In genomic region chr18:22899421-22899820, GRCh38 we compare ENCODE assay signal across 28 cellular contexts.
"Had no signal": no experiment of that assay in that cellular context is flagged by ENCODE, and none has a peak within 500 bp of the region (broad histone marks: within the 10 kb centered on the region; RNA-seq: fewer than 3 reads in every experiment).

No MANE protein-coding gene starts in this region.

- H3K36me3 Mint-ChIP-seq: natural killer cell; stimulated activated effector memory CD8-positive, alpha-beta T cell treated with anti-CD3 and anti-CD28 coated beads, Interleukin-12 subunit alpha, Interleukin-12 subunit beta, amount 100 ng/mL, for 72 hours had no signal

- H3K27ac ChIP-seq: neural progenitor cell, ovary, parathyroid adenoma, psoas muscle, right lobe of liver, sigmoid colon, stomach, thoracic aorta, thyroid gland, tibial nerve, upper lobe of left lung, vagina had no signal

- H3K9ac ChIP-seq: neural progenitor cell, parathyroid adenoma had no signal

- H3K27me3 Mint-ChIP-seq: progenitor cell of endocrine pancreas; stimulated activated naive B cell treated with anti-CD40 and anti-IgM and Interleukin-4, amounts not matched to agents 10 μg/mL and 1 μg/mL and 100 μg/mL, for 72 hours had no signal

- H3K4me1 ChIP-seq: neural progenitor cell, parathyroid adenoma, psoas muscle, sigmoid colon, tibial nerve, upper lobe of left lung, vagina had no signal

- H3K27ac Mint-ChIP-seq: natural killer cell; nephron; neural progenitor cell; progenitor cell of endocrine pancreas; stimulated activated effector memory CD8-positive, alpha-beta T cell treated with anti-CD3 and anti-CD28 coated beads, Interleukin-12 subunit alpha, Interleukin-12 subunit beta, amount 100 ng/mL, for 72 hours; stimulated activated naive B cell treated with anti-CD40 and anti-IgM and Interleukin-4, amounts not matched to agents 10 μg/mL and 1 μg/mL and 100 μg/mL, for 72 hours; stimulated activated naive CD8-positive, alpha-beta T cell treated with anti-CD3 and anti-CD28 coated beads, Interleukin-15, Interleukin-2, amounts not matched to agents 100 ng/mL and 50 ng/mL, for 24 hours had no signal

- DNase-seq: natural killer cell; occipital lobe; ovary; posterior cingulate gyrus; psoas muscle; right cardiac atrium; right lobe of liver; sigmoid colon; small intestine; stimulated activated CD4-positive, alpha-beta T cell treated with anti-CD3 and anti-CD28 coated beads, Interleukin-15, amount 100 ng/mL, for 24 hours; stimulated activated CD4-positive, alpha-beta T cell treated with anti-CD3 and anti-CD28 coated beads, Interleukin-2, amount 100 ng/mL, for 24 hours; stimulated activated CD4-positive, alpha-beta T cell treated with anti-CD3 and anti-CD28 coated beads, Interleukin-2, amount 100 ng/mL, for 48 hours; stimulated activated CD4-positive, alpha-beta T cell treated with anti-CD3 and anti-CD28 coated beads, Interleukin-4, amount 100 ng/mL, for 24 hours; stimulated activated naive B cell treated with anti-CD40 and anti-IgM and Interleukin-4, amounts not matched to agents 10 μg/mL and 1 μg/mL and 100 μg/mL, for 72 hours; stimulated activated naive CD4-positive, alpha-beta T cell treated with Interleukin-2 at 50 U/mL for 16 hours; stomach; thyroid gland; trophoblast cell; upper lobe of left lung had no signal

- H3K27me3 ChIP-seq: neural progenitor cell, ovary, right lobe of liver, sigmoid colon, stomach, thyroid gland, tibial nerve, upper lobe of left lung, vagina had no signal

- H2AFZ ChIP-seq: neural progenitor cell, parathyroid adenoma had no signal

- H3K9me3 Mint-ChIP-seq: natural killer cell had no signal

- H3K36me3 ChIP-seq: neural progenitor cell, ovary, right lobe of liver, sigmoid colon, stomach, thoracic aorta, thyroid gland, tibial nerve, upper lobe of left lung, vagina had no signal

- H3K9me3 ChIP-seq: ovary, psoas muscle, right lobe of liver, sigmoid colon, stomach, thoracic aorta, thyroid gland, tibial nerve, upper lobe of left lung, vagina had no signal

- ATAC-seq: natural killer cell; psoas muscle; right cardiac atrium; right lobe of liver; stimulated activated effector memory CD8-positive, alpha-beta T cell treated with anti-CD3 and anti-CD28 coated beads, Interleukin-12 subunit alpha, Interleukin-12 subunit beta, amount 100 ng/mL, for 72 hours; stimulated activated naive B cell treated with anti-CD40 and anti-IgM and Interleukin-4, amounts not matched to agents 10 μg/mL and 1 μg/mL and 100 μg/mL, for 72 hours had no signal

- H3K79me2 ChIP-seq: parathyroid adenoma had no signal

- H3K4me1 Mint-ChIP-seq: natural killer cell; neural progenitor cell; stimulated activated effector memory CD8-positive, alpha-beta T cell treated with anti-CD3 and anti-CD28 coated beads, Interleukin-12 subunit alpha, Interleukin-12 subunit beta, amount 100 ng/mL, for 72 hours; stimulated activated naive B cell treated with anti-CD40 and anti-IgM and Interleukin-4, amounts not matched to agents 10 μg/mL and 1 μg/mL and 100 μg/mL, for 72 hours had no signal

- H3K4me3 Mint-ChIP-seq: natural killer cell; nephron; neural progenitor cell; stimulated activated effector memory CD8-positive, alpha-beta T cell treated with anti-CD3 and anti-CD28 coated beads, Interleukin-12 subunit alpha, Interleukin-12 subunit beta, amount 100 ng/mL, for 72 hours; stimulated activated naive B cell treated with anti-CD40 and anti-IgM and Interleukin-4, amounts not matched to agents 10 μg/mL and 1 μg/mL and 100 μg/mL, for 72 hours; stimulated activated naive CD8-positive, alpha-beta T cell treated with anti-CD3 and anti-CD28 coated beads, Interleukin-15, Interleukin-2, amounts not matched to agents 100 ng/mL and 50 ng/mL, for 24 hours had no signal

- H3K4me3 ChIP-seq: neural progenitor cell, ovary, psoas muscle, right lobe of liver, sigmoid colon, stomach, thoracic aorta, thyroid gland, tibial nerve, upper lobe of left lung, vagina had no signal

- H3K4me2 ChIP-seq: neural progenitor cell had no signal
